Comparison of ENCODE assay signal across 11 cellular contexts in genomic region chr2:105904938-105905337, GRCh38.
DNase-seq lines count a peak whose midpoint lies in the region; ATAC-seq and TF ChIP-seq lines count a peak whose summit lies in the region.
"Had no signal": no experiment of that assay in that cellular context is flagged by ENCODE, and none has a peak within 500 bp of the region (broad histone marks: within the 10 kb centered on the region; RNA-seq: fewer than 3 reads in every experiment).

No MANE protein-coding gene starts in this region.

- CTCF ChIA-PET in T-cell (lab: Charles Lee): no interaction called here

- intact Hi-C loops in posterior cingulate gyrus (cut with DNase I) (no loop called here), Right ventricle myocardium inferior (cut with DNase I) (no loop called here)

- H3K27me3 ChIP-seq in BE2C: no peaks in the 10 kb centered on the region
- H3K27me3 ChIP-seq: SJSA1 had no signal

- H3K27ac Mint-ChIP-seq in T-cell: peak overlapping the region; percentile 33 to 74

- H3K9me3 Mint-ChIP-seq in T-cell: peaks cover 14 to 17% (median 15%) of the 10 kb centered on the region in 3 donors

- peak; percentile 96 for ATAC-seq in GM18517 (IDR thresholded peaks at IDR 0.05; ENCODE audit: unreplicated experiment)
- ATAC-seq in GM19463 (IDR thresholded peaks at IDR 0.05; ENCODE audit: unreplicated experiment): peak; percentile 94
- ATAC-seq in HG02938 (IDR thresholded peaks at IDR 0.05; ENCODE audit: unreplicated experiment): peak; percentile 94
- no peak for ATAC-seq in T-cell (replicated peaks in 1 of 4)
- no peak for ATAC-seq in Right ventricle myocardium inferior

- peaks cover 67 to 76% (median 74%) of the 10 kb centered on the region in 3 donors for H3K4me1 Mint-ChIP-seq in T-cell

- POLR2A ChIA-PET in T-cell (lab: Charles Lee): no interaction called here

- H3K4me3 Mint-ChIP-seq in T-cell: no peak overlapping the region

- H3K36me3 ChIP-seq in BE2C: no peaks in the 10 kb centered on the region
- H3K36me3 ChIP-seq: SJSA1 had no signal

- H3K9me3 ChIP-seq in BE2C: no peaks in the 10 kb centered on the region
- H3K9me3 ChIP-seq: SJSA1 had no signal

- DNase-seq in T-cell: no peak
- DNase-seq in posterior cingulate gyrus: no peak
- no peak for DNase-seq in BE2C
- no peak for DNase-seq in Right ventricle myocardium inferior (ENCODE audit: missing footprints)
- DNase-seq in stimulated activated CD4-positive, alpha-beta T cell treated with anti-CD3 and anti-CD28 coated beads, Interleukin-15, amount 100 ng/mL, for 24 hours: no peak
- DNase-seq: erythroblast, NCI-H510A treated with DMSO at 0.1 percent for 48 hours had no signal

- no peak overlapping the region for H3K4me3 ChIP-seq in BE2C (ENCODE audit: low read depth, low read length)
- H3K4me3 ChIP-seq: SJSA1 had no signal

- H3K4me1 ChIP-seq in BE2C: no peaks in the 10 kb centered on the region
- H3K4me1 ChIP-seq: SJSA1 had no signal

- no peaks in the 10 kb centered on the region for H3K27me3 Mint-ChIP-seq in T-cell

- H3K36me3 Mint-ChIP-seq in T-cell: peaks cover 21% of the 10 kb centered on the region

- TF ChIP-seq CTCF in BE2C (IDR thresholded peaks at IDR 0.05; ENCODE audit: low read depth, low read length): no peak

Comparison
In these comparisons a context has a peak if more than half of its experiments do, and no peak if none do; other contexts are left out.
1. ATAC-seq: peak in GM18517 (single experiment), GM19463 (single experiment) and HG02938 (single experiment); none in T-cell (0 of 4) and Right ventricle myocardium inferior (single experiment).